Comparison of ENCODE assay signal across 17 cellular contexts in the genomic region with DNA sequence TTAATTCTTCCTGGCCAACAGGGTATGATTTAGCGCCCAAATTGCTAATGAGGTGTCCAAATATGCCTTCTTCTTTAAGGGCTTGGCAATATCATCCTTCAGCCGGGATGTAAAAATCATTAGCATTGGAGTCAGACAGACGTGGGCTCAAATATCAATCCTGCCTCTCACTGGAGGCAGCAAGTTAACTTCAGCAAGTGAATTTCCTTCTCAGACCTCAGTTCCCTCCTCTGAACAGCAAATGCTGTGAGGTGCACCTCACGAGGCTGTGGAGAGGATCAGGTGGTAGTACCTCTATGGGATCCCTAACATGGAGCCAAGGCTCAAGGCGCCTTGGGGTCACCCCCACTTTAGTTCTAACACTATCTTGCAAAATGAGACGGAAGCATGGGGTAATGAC. TPM values are rescaled to one million over a fixed set of nuclear protein-coding genes. Genes with fewer than 3 reads are reported as not detected.
A peak's percentile ranks its signal among the peaks of the same experiment; 100 is the strongest.
DNase-seq lines count a peak whose midpoint lies in the region; ATAC-seq, FAIRE-seq and TF ChIP-seq lines count a peak whose summit lies in the region.
"Had no signal": no experiment of that assay in that cellular context is flagged by ENCODE, and none has a peak within 500 bp of the region (broad histone marks: within the 10 kb centered on the region; RNA-seq: fewer than 3 reads in every experiment).

No MANE protein-coding gene starts in this region.

- H3K36me3 Mint-ChIP-seq in activated CD4-positive, alpha-beta memory T cell treated with anti-CD3 and anti-CD28 coated beads, Interleukin-2, amount 10 ng/mL, durations not matched to agents 7 days and 5 days (ENCODE audit: low read depth) = peaks cover 74% of the 10 kb centered on the region
- peaks cover 48% of the 10 kb centered on the region for H3K36me3 Mint-ChIP-seq in activated CD4-positive, alpha-beta memory T cell treated with anti-CD3 and anti-CD28 coated beads for 36 hours
- H3K36me3 Mint-ChIP-seq in astrocyte (ENCODE audit: low read depth, unreplicated experiment) = peaks cover 18% of the 10 kb centered on the region
- no peaks in the 10 kb centered on the region for H3K36me3 Mint-ChIP-seq in natural killer cell

- H3K79me2 ChIP-seq in astrocyte (ENCODE audit: insufficient read depth, low read length) = peaks cover 78% of the 10 kb centered on the region

- POLR2A ChIA-PET in activated CD4-positive, alpha-beta memory T cell treated with anti-CD3 and anti-CD28 coated beads, Interleukin-2, amount 10 ng/mL, durations not matched to agents 7 days and 5 days (lab: Charles Lee) = interaction anchor here (0.9 kb wide), 1 partner anchor 25 kb away, joined by 3 read pairs; no protein-coding TSS in a partner anchor
- POLR2A ChIA-PET in activated CD4-positive, alpha-beta memory T cell treated with anti-CD3 and anti-CD28 coated beads for 36 hours (lab: Charles Lee) = no interaction called here

- H3K4me3 ChIP-seq in astrocyte (ENCODE audit: insufficient read depth, low read depth, low read length) (no peak overlapping the region), testis (no peak overlapping the region)

- no peak for DNase-seq in activated CD4-positive, alpha-beta memory T cell treated with anti-CD3 and anti-CD28 coated beads, Interleukin-2, amount 10 ng/mL, durations not matched to agents 7 days and 5 days
- DNase-seq in activated CD4-positive, alpha-beta memory T cell treated with anti-CD3 and anti-CD28 coated beads for 36 hours = no peak
- DNase-seq in astrocyte (ENCODE audit: low read depth) (no peak), natural killer cell (no peak), testis (no peak), DMS 273 (lab: John Stamatoyannopoulos, UW; ENCODE audit: unreplicated experiment) (no peak)
- DNase-seq: 8988T, Caco-2, DMS79, HCEC 1CT, NCI-H1417, NCI-H1930, NCI-H2171 had no signal

- no peaks in the 10 kb centered on the region for H3K27me3 Mint-ChIP-seq in activated CD4-positive, alpha-beta memory T cell treated with anti-CD3 and anti-CD28 coated beads, Interleukin-2, amount 10 ng/mL, durations not matched to agents 7 days and 5 days
- H3K27me3 Mint-ChIP-seq in activated CD4-positive, alpha-beta memory T cell treated with anti-CD3 and anti-CD28 coated beads for 36 hours = no peaks in the 10 kb centered on the region
- H3K27me3 Mint-ChIP-seq in astrocyte (ENCODE audit: low read depth, unreplicated experiment) (no peaks in the 10 kb centered on the region), natural killer cell (ENCODE audit: low read depth in 2 of 2) (no peaks in the 10 kb centered on the region)

- 83 to 87% methylated on average over 6 of the region's 6 CpGs for WGBS in testis, 2 donors

- peak overlapping the region; percentile 3 for H3K9ac ChIP-seq in astrocyte (ENCODE audit: low read length)

- no peaks in the 10 kb centered on the region for H4K20me1 ChIP-seq in astrocyte (ENCODE audit: insufficient read depth, low read length)

- H3K4me2 ChIP-seq in astrocyte (ENCODE audit: low read length) = no peak overlapping the region

- ATAC-seq in natural killer cell (no peak), HG02588 (IDR thresholded peaks at IDR 0.05; ENCODE audit: unreplicated experiment) (no peak), HG02885 (IDR thresholded peaks at IDR 0.05; ENCODE audit: poor library complexity, unreplicated experiment) (no peak)

- H3K9me3 ChIP-seq in astrocyte (ENCODE audit: insufficient read depth, low read depth, low read length) (no peaks in the 10 kb centered on the region), testis (no peaks in the 10 kb centered on the region)
- H3K9me3 ChIP-seq: Caco-2 had no signal

- H3K27ac ChIP-seq in astrocyte (ENCODE audit: low read depth, low read length) (no peak overlapping the region), testis (peak overlapping the region; percentile 31 to 59)

- H3K36me3 ChIP-seq in astrocyte (ENCODE audit: insufficient read depth, low read length) (peaks cover 27% of the 10 kb centered on the region), testis (ENCODE audit: low read depth, missing control alignments) (no peaks in the 10 kb centered on the region)

- H3K27me3 ChIP-seq in astrocyte (ENCODE audit: insufficient read depth, low read length) (no peaks in the 10 kb centered on the region), testis (no peaks in the 10 kb centered on the region)

- H3K27ac Mint-ChIP-seq in activated CD4-positive, alpha-beta memory T cell treated with anti-CD3 and anti-CD28 coated beads, Interleukin-2, amount 10 ng/mL, durations not matched to agents 7 days and 5 days = peak overlapping the region; percentile 28
- H3K27ac Mint-ChIP-seq in activated CD4-positive, alpha-beta memory T cell treated with anti-CD3 and anti-CD28 coated beads for 36 hours = no peak overlapping the region
- H3K27ac Mint-ChIP-seq in astrocyte (ENCODE audit: unreplicated experiment) = peak overlapping the region; percentile 88
- peak overlapping the region; percentile 98 to 99 for H3K27ac Mint-ChIP-seq in natural killer cell

- H3K4me3 Mint-ChIP-seq in activated CD4-positive, alpha-beta memory T cell treated with anti-CD3 and anti-CD28 coated beads, Interleukin-2, amount 10 ng/mL, durations not matched to agents 7 days and 5 days = no peak overlapping the region
- H3K4me3 Mint-ChIP-seq in activated CD4-positive, alpha-beta memory T cell treated with anti-CD3 and anti-CD28 coated beads for 36 hours = no peak overlapping the region
- peak overlapping the region; percentile 50 for H3K4me3 Mint-ChIP-seq in astrocyte (ENCODE audit: unreplicated experiment)
- no peak overlapping the region for H3K4me3 Mint-ChIP-seq in natural killer cell

- intact Hi-C loops in activated CD4-positive, alpha-beta memory T cell treated with anti-CD3 and anti-CD28 coated beads for 36 hours (cut with micrococcal nuclease) = no loop called here
- intact Hi-C loops in natural killer cell (cut with micrococcal nuclease) (no loop called here), testis (cut with DNase I; ENCODE audit: low total_unique reads) (no loop called here)

- TF ChIP-seq CTCF in astrocyte (IDR thresholded peaks at IDR 0.05; ENCODE audit: insufficient read depth, low read depth, low read length) (no peak), natural killer cell (IDR thresholded peaks at IDR 0.05) (no peak), testis (IDR thresholded peaks at IDR 0.05) (no peak)

- no peak for TF ChIP-seq POLR2A in testis (IDR thresholded peaks at IDR 0.05)

- H3K4me1 Mint-ChIP-seq in activated CD4-positive, alpha-beta memory T cell treated with anti-CD3 and anti-CD28 coated beads, Interleukin-2, amount 10 ng/mL, durations not matched to agents 7 days and 5 days = peaks cover 68% of the 10 kb centered on the region
- H3K4me1 Mint-ChIP-seq in activated CD4-positive, alpha-beta memory T cell treated with anti-CD3 and anti-CD28 coated beads for 36 hours (ENCODE audit: low read depth) = peaks cover 62% of the 10 kb centered on the region
- peaks cover 71% of the 10 kb centered on the region for H3K4me1 Mint-ChIP-seq in astrocyte (ENCODE audit: low read depth, unreplicated experiment)
- H3K4me1 Mint-ChIP-seq in natural killer cell = peaks cover 79 to 80% of the 10 kb centered on the region in 2 donors

- FAIRE-seq in astrocyte (lab: Jason Lieb, UNC) = no peak
- FAIRE-seq: GM12891, RCC 7860 had no signal

- no peaks in the 10 kb centered on the region for H3K9me3 Mint-ChIP-seq in activated CD4-positive, alpha-beta memory T cell treated with anti-CD3 and anti-CD28 coated beads, Interleukin-2, amount 10 ng/mL, durations not matched to agents 7 days and 5 days
- H3K9me3 Mint-ChIP-seq in activated CD4-positive, alpha-beta memory T cell treated with anti-CD3 and anti-CD28 coated beads for 36 hours = no peaks in the 10 kb centered on the region
- H3K9me3 Mint-ChIP-seq in astrocyte (ENCODE audit: unreplicated experiment) (no peaks in the 10 kb centered on the region), natural killer cell (no peaks in the 10 kb centered on the region)

- no peak overlapping the region for H2AFZ ChIP-seq in astrocyte (ENCODE audit: low read depth, low read length)

- H3K4me1 ChIP-seq in astrocyte (ENCODE audit: insufficient read depth, low read length) = peaks cover 61% of the 10 kb centered on the region
- peaks cover 47% of the 10 kb centered on the region for H3K4me1 ChIP-seq in testis

- CTCF ChIA-PET in activated CD4-positive, alpha-beta memory T cell treated with anti-CD3 and anti-CD28 coated beads, Interleukin-2, amount 10 ng/mL, durations not matched to agents 7 days and 5 days (lab: Charles Lee) = no interaction called here
- CTCF ChIA-PET in activated CD4-positive, alpha-beta memory T cell treated with anti-CD3 and anti-CD28 coated beads for 36 hours (lab: Charles Lee) = no interaction called here

RNA-seq across cellular contexts. Expression of a gene that starts 27.5 kb away (rescaled TPM):
- 10 to 100 TPM; 60.1 to 64.8 TPM for total RNA-seq in activated CD4-positive, alpha-beta memory T cell treated with anti-CD3 and anti-CD28 coated beads, Interleukin-2, amount 10 ng/mL, durations not matched to agents 7 days and 5 days
- 10 to 100 TPM; 26.6 to 31.5 TPM for total RNA-seq in activated CD4-positive, alpha-beta memory T cell treated with anti-CD3 and anti-CD28 coated beads for 36 hours
- total RNA-seq in astrocyte = 37.3 and 39.6 TPM in 2 replicates
- total RNA-seq in natural killer cell = 100 to 1,000 TPM; 106 to 110 (median 107) TPM
- 10 to 100 TPM; 31.8 to 67.0 TPM for total RNA-seq in testis
- polyA plus RNA-seq in testis (ENCODE audit: insufficient read depth, low read depth, low replicate concordance) = 21.0 TPM
